1 cellular context compared by ENCODE assay signal in the genomic region with DNA sequence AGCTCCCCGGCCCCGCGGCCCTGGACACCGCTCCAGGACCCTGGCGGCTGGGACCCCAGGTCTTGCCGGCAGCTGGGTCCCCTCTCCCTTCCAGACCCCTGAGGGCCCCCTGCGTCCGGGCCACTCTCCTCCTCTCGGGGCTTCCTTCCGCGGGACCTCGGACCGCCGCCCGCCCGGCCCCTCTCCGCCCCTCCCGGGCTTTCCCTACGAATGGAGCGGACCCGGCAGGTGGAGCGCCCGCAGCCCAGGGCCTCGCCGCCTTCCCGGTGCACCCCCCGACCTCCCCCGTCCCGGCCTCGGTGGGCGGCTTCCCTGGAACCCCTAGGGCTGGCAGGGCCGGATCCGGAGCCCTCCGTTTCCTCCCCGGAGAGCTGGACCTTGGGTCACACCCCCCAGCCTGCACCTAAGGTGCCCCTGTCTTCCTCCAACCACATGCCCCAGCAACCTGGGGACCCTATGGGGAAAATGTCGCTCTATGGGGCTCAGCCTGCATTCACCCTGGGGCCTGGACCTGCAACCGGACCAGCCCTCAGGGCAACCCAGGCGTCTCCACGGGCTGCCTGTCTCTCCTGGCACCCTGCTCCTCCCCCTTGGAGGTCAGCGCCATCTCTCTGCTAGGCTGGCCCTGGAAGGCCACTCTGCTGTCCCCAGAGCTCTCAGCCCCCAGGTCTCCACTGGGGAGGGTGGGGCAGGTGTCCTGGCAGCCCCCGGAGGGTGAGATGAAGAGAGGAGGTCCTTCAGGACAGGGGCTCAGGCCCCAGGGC.
A peak's percentile ranks its signal among the peaks of the same experiment; 100 is the strongest.
TF ChIP-seq lines count a peak whose summit lies in the region.

No MANE protein-coding gene starts in this region.

TF ChIP-seq in HepG2, 621 proteins besides CTCF, POLR2A, EP300 and RAD21 (continued from another document):
- TF ChIP-seq ZNF687 (CRISPR knock-in tag; IDR thresholded peaks at IDR 0.05) (peak; percentile 20; the same call in 1 of the 2 replicates), TOPORS (CRISPR knock-in tag; IDR thresholded peaks at IDR 0.05) (no peak), ZNF280D (CRISPR knock-in tag; IDR thresholded peaks at IDR 0.05) (no peak), MAX (IDR thresholded peaks at IDR 0.05) (no peak), EZH2 (conservative IDR thresholded peaks at IDR 0.05; ENCODE audit: low read depth, low read length) (peak; percentile 83; the same call in 1 of the 2 replicates), IRF2 (CRISPR knock-in tag; IDR thresholded peaks at IDR 0.05) (no peak), ZNF777 (CRISPR knock-in tag; IDR thresholded peaks at IDR 0.05) (peak; percentile 67; the same call in 1 of the 2 replicates), HNF4G (IDR thresholded peaks at IDR 0.05; ENCODE audit: borderline replicate concordance, low read depth, low read length) (no peak), HNF4G (CRISPR knock-in tag; IDR thresholded peaks at IDR 0.05; ENCODE audit: borderline replicate concordance, low read depth) (no peak), BCL6 (CRISPR knock-in tag; IDR thresholded peaks at IDR 0.05) (no peak), MTF2 (CRISPR knock-in tag; IDR thresholded peaks at IDR 0.05; ENCODE audit: borderline replicate concordance) (peak; percentile 41; the same call in 1 of the 2 replicates), ZNF232 (CRISPR knock-in tag; IDR thresholded peaks at IDR 0.05; ENCODE audit: borderline replicate concordance) (no peak), HNRNPH1 (optimal IDR thresholded peaks at IDR 0.05; ENCODE audit: low read depth, low read length) (no peak)
TF ChIP-seq in HepG2: peak in this region for 4.
